Comparison of ENCODE assay signal across 18 cellular contexts in genomic region chr5:74136276-74136675, GRCh38.
"Had no signal": no experiment of that assay in that cellular context is flagged by ENCODE, and none has a peak within 500 bp of the region (broad histone marks: within the 10 kb centered on the region; RNA-seq: fewer than 3 reads in every experiment).

No MANE protein-coding gene starts in this region.

- H3K36me3 Mint-ChIP-seq: immature natural killer cell; naive B cell; stimulated activated memory B cell treated with anti-CD40 and anti-IgM and Interleukin-4, amounts not matched to agents 10 μg/mL and 1 μg/mL and 100 μg/mL, for 72 hours had no signal

- H3K27ac Mint-ChIP-seq: immature natural killer cell; naive B cell; nephron progenitor cell; stimulated activated memory B cell treated with anti-CD40 and anti-IgM and Interleukin-4, amounts not matched to agents 10 μg/mL and 1 μg/mL and 100 μg/mL, for 72 hours; stimulated activated naive CD8-positive, alpha-beta T cell treated with anti-CD3 and anti-CD28 coated beads, Interleukin-15, Interleukin-2, amounts not matched to agents 100 ng/mL and 50 ng/mL, for 24 hours had no signal

- H3K9me3 Mint-ChIP-seq: immature natural killer cell; nephron progenitor cell; stimulated activated memory B cell treated with anti-CD40 and anti-IgM and Interleukin-4, amounts not matched to agents 10 μg/mL and 1 μg/mL and 100 μg/mL, for 72 hours; stimulated activated naive CD8-positive, alpha-beta T cell treated with anti-CD3 and anti-CD28 coated beads, Interleukin-15, Interleukin-2, amounts not matched to agents 100 ng/mL and 50 ng/mL, for 24 hours had no signal

- H3K4me3 ChIP-seq: esophagus squamous epithelium, left ventricle myocardium inferior, lung, psoas muscle, right lobe of liver, transverse colon had no signal

- H3K9me3 ChIP-seq: esophagus squamous epithelium, left ventricle myocardium inferior, psoas muscle, right lobe of liver, transverse colon had no signal

- H3K4me3 Mint-ChIP-seq: immature natural killer cell; naive B cell; nephron progenitor cell; stimulated activated memory B cell treated with anti-CD40 and anti-IgM and Interleukin-4, amounts not matched to agents 10 μg/mL and 1 μg/mL and 100 μg/mL, for 72 hours; stimulated activated naive CD8-positive, alpha-beta T cell treated with anti-CD3 and anti-CD28 coated beads, Interleukin-15, Interleukin-2, amounts not matched to agents 100 ng/mL and 50 ng/mL, for 24 hours had no signal

- H3K36me3 ChIP-seq: esophagus squamous epithelium, left ventricle myocardium inferior, right lobe of liver, transverse colon had no signal

- ATAC-seq: left cardiac atrium; psoas muscle; right lobe of liver; stimulated activated memory B cell treated with anti-CD40 and anti-IgM and Interleukin-4, amounts not matched to agents 10 μg/mL and 1 μg/mL and 100 μg/mL, for 72 hours had no signal

- H3K4me1 Mint-ChIP-seq: immature natural killer cell; naive B cell; nephron progenitor cell; stimulated activated memory B cell treated with anti-CD40 and anti-IgM and Interleukin-4, amounts not matched to agents 10 μg/mL and 1 μg/mL and 100 μg/mL, for 72 hours had no signal

- DNase-seq: effector memory CD4-positive, alpha-beta T cell; esophagus squamous epithelium; foreskin fibroblast; immature natural killer cell; left cardiac atrium; left ventricle myocardium inferior; mesenchymal stem cell; naive B cell; nephron progenitor cell; psoas muscle; retina; right lobe of liver; stimulated activated CD4-positive, alpha-beta T cell treated with anti-CD3 and anti-CD28 coated beads, Interleukin-4, amount 100 ng/mL, for 24 hours; transverse colon had no signal

- H3K4me1 ChIP-seq: esophagus squamous epithelium, left ventricle myocardium inferior, psoas muscle, right lobe of liver, transverse colon had no signal

- H3K27me3 ChIP-seq: esophagus squamous epithelium, right lobe of liver, transverse colon had no signal

- H3K27ac ChIP-seq: epithelial cell of prostate, esophagus squamous epithelium, left ventricle myocardium inferior, psoas muscle, right lobe of liver, transverse colon had no signal
